Comparison of ENCODE assay signal across 8 cellular contexts in the genomic region with DNA sequence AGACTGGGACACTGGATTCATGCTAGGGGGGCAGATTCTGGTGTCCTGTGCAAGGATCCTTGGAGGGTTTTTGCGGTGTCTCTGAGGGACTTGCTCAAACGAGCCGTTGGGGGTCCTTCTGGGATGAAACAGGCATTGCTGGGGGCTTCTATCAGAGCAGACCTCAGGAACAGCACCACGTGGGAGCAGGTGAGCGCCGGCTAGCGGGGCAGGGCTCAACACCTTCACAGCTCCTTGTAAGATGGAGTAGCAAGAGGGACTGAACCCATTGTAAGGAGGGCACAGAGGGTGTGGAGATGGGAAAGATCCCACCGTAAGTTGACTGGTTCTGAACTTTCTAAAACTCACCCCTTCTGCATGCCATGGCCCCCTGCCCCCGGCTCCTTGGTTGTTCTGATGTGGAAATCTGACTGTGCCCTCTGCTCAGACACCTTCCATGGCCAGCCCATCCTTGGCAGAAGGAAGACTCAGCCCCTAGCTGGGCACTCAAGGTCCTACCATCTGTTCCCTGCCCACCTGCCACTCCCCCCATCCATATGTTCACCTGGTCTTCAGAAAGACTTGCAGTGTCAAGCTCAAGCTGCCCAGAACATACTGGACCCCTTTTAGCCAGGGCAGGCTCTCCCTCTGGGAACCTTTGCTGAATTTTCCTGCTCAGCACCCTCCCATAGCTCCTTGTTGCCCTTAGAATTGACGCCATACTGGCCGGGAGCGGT. TPM values are rescaled to one million over a fixed set of nuclear protein-coding genes. Genes with fewer than 3 reads are reported as not detected.
DNase-seq lines count a peak whose midpoint lies in the region; ATAC-seq and TF ChIP-seq lines count a peak whose summit lies in the region.

No MANE protein-coding gene starts in this region.

- peaks cover 21% of the 10 kb centered on the region for H3K4me1 Mint-ChIP-seq in type B pancreatic cell (ENCODE audit: unreplicated experiment)

- no peaks in the 10 kb centered on the region for H3K9me3 ChIP-seq in heart right ventricle
- H3K9me3 ChIP-seq in lower lobe of right lung, result no peaks in the 10 kb centered on the region

- no peaks in the 10 kb centered on the region for H3K9me3 Mint-ChIP-seq in type B pancreatic cell

- H3K27ac Mint-ChIP-seq in type B pancreatic cell, result peak overlapping the region; percentile 56

- no peak for DNase-seq in heart right ventricle
- no peak for DNase-seq in cardiac septum (ENCODE audit: low spot score)
- no peak for DNase-seq in astrocyte of the spinal cord (ENCODE audit: low read depth, low spot score)
- DNase-seq in lower lobe of right lung, result no peak
- no peak for DNase-seq in type B pancreatic cell (ENCODE audit: extremely low spot score, unreplicated experiment)
- DNase-seq in midbrain (lab: John Stamatoyannopoulos, UW), result no peak

- H3K27me3 ChIP-seq in heart right ventricle (no peaks in the 10 kb centered on the region), lower lobe of right lung (ENCODE audit: low read depth) (no peaks in the 10 kb centered on the region)

- intact Hi-C loops in heart right ventricle (cut with DNase I) (loop anchor here in 1 of 10 donors (5.0 kb wide), 1 partner anchor 41 kb away; a partner anchor contains a TSS), cardiac septum (cut with DNase I) (no loop called here), lower lobe of right lung (cut with DNase I) (no loop called here)

- 57 to 65% methylated on average over 12 of the region's 12 CpGs for WGBS in heart right ventricle, 2 donors

- in situ Hi-C loops in astrocyte of the spinal cord (cut with HindIII; ENCODE audit: low sequenced_read_pairs), result no loop called here

- H3K4me3 Mint-ChIP-seq in type B pancreatic cell, result peak overlapping the region; percentile 98

- H3K36me3 ChIP-seq in heart right ventricle (peaks cover 0 to 12% (median 0%) of the 10 kb centered on the region in 9 donors), lower lobe of right lung (no peaks in the 10 kb centered on the region)

- H3K27ac ChIP-seq in heart right ventricle (peak overlapping the region in 2 of 10 donors; percentile 20 to 96), lower lobe of right lung (no peak overlapping the region)

- H3K27me3 Mint-ChIP-seq in type B pancreatic cell, result no peaks in the 10 kb centered on the region

- H3K4me1 ChIP-seq in heart right ventricle (peaks cover 10 to 55% (median 37%) of the 10 kb centered on the region in 9 donors), lower lobe of right lung (peaks cover 45% of the 10 kb centered on the region)

- peak overlapping the region in 7 of 10 donors; percentile 70 to 99 (median 87) for H3K4me3 ChIP-seq in heart right ventricle
- H3K4me3 ChIP-seq in astrocyte of the spinal cord (ENCODE audit: low read depth, low read length), result peak overlapping the region; percentile 66
- peak overlapping the region; percentile 79 for H3K4me3 ChIP-seq in lower lobe of right lung

- no peaks in the 10 kb centered on the region for H3K36me3 Mint-ChIP-seq in type B pancreatic cell

- TF ChIP-seq CTCF in heart right ventricle (IDR thresholded peaks at IDR 0.05), result no peak
- TF ChIP-seq CTCF in astrocyte of the spinal cord (IDR thresholded peaks at IDR 0.05; ENCODE audit: low read depth, low read length), result no peak
- TF ChIP-seq CTCF in lower lobe of right lung (IDR thresholded peaks at IDR 0.05), result no peak
- TF ChIP-seq CTCF in type B pancreatic cell (conservative IDR thresholded peaks at IDR 0.05), result no peak

- ATAC-seq in heart right ventricle, result no peak
- no peak for ATAC-seq in lower lobe of right lung
- ATAC-seq in GM21576 (IDR thresholded peaks at IDR 0.05; ENCODE audit: unreplicated experiment), result no peak
- no peak for ATAC-seq in GM21515 (IDR thresholded peaks at IDR 0.05; ENCODE audit: unreplicated experiment)

RNA-seq across cellular contexts. Expression of a gene that starts 1.2 kb away (rescaled TPM):
- total RNA-seq in heart right ventricle (10 to 100 TPM; 37.1 to 64.5 (median 47.2) TPM), cardiac septum (35.9 TPM), lower lobe of right lung (27.0 TPM), type B pancreatic cell (ENCODE audit: low replicate concordance) (12.1 and 15.5 TPM in 2 replicates)
- polyA plus RNA-seq in heart right ventricle, result 10 to 100 TPM; 16.0 to 78.3 TPM

RNA-seq across cellular contexts. Expression of a gene that starts 10.8 kb away (rescaled TPM):
- total RNA-seq in heart right ventricle, result under 1 TPM in 4 of 10 donors, not detected in 6; 0.42 to 0.80 (median 0.55) TPM
- 1 to 10 TPM in 1 of 2 donors, not detected in 1; 1.1 TPM for polyA plus RNA-seq in heart right ventricle
- total RNA-seq in cardiac septum, result 0.59 TPM
- not detected for total RNA-seq in lower lobe of right lung
- total RNA-seq in type B pancreatic cell (ENCODE audit: low replicate concordance), result not detected in 2 replicates

RNA-seq across cellular contexts. Expression of a gene that starts 23.1 kb away (rescaled TPM):
- total RNA-seq in heart right ventricle (under 1 TPM in 2 of 10 donors, not detected in 8; 0.12 to 0.20 TPM), cardiac septum (not detected), lower lobe of right lung (not detected), type B pancreatic cell (ENCODE audit: low replicate concordance) (0.74 and 0.87 TPM in 2 replicates)
- under 1 TPM in 1 of 2 donors, not detected in 1; 0.03 TPM for polyA plus RNA-seq in heart right ventricle

RNA-seq across cellular contexts. Expression of a gene that starts 39.9 kb away (rescaled TPM):
- total RNA-seq in heart right ventricle, result 10 to 100 TPM; 16.2 to 45.4 (median 20.6) TPM
- 10 to 100 TPM; 40.7 to 57.6 TPM for polyA plus RNA-seq in heart right ventricle
- total RNA-seq in cardiac septum, result 24.8 TPM
- 89.4 TPM for total RNA-seq in lower lobe of right lung
- 94.9 and 103 TPM in 2 replicates for total RNA-seq in type B pancreatic cell (ENCODE audit: low replicate concordance)

RNA-seq across cellular contexts. Expression of a gene that starts 51.7 kb away (rescaled TPM):
- 10 to 100 TPM; 11.7 to 26.8 (median 13.4) TPM for total RNA-seq in heart right ventricle
- polyA plus RNA-seq in heart right ventricle, result 10 to 100 TPM; 38.6 to 50.0 TPM
- 14.3 TPM for total RNA-seq in cardiac septum
- 45.3 TPM for total RNA-seq in lower lobe of right lung
- 32.0 and 37.7 TPM in 2 replicates for total RNA-seq in type B pancreatic cell (ENCODE audit: low replicate concordance)
